ENCODE assay signal across 8 cellular contexts in genomic region chr3:119294889-119295769, GRCh38. TPM values are rescaled to one million over a fixed set of nuclear protein-coding genes. Genes with fewer than 3 reads are reported as not detected.
DNase-seq lines count a peak whose midpoint lies in the region; ATAC-seq lines count a peak whose summit lies in the region.

No MANE protein-coding gene starts in this region.

- POLR2A ChIA-PET in activated CD4-positive, alpha-beta memory T cell treated with anti-CD3 and anti-CD28 coated beads for 36 hours (lab: Charles Lee) = interaction anchor here (0.8 to 3.4 kb wide), 12 partner anchors 16 to 1049 kb away, joined by 3 to 45 read pairs (median 6); partner anchors contain the start of genes B4GALT4, COX17, POGLUT1 and TMEM39A

- H3K79me2 ChIP-seq in Karpas-422 (ENCODE audit: low read length) = no peaks in the 10 kb centered on the region

- no peak overlapping the region for H3K27ac ChIP-seq in Karpas-422 (ENCODE audit: low read length)
- H3K27ac ChIP-seq in muscle layer of colon (ENCODE audit: low read depth, low read length) = peak overlapping the region; percentile 81

- H3K9ac ChIP-seq in ES-I3 (ENCODE audit: low read depth, low read length) = peak overlapping the region; percentile 78
- peak overlapping the region; percentile 68 for H3K9ac ChIP-seq in Karpas-422 (ENCODE audit: low read length)
- H3K9ac ChIP-seq in endocrine pancreas (ENCODE audit: control insufficient read depth, insufficient read depth, low read length) = peak overlapping the region; percentile 54
- peak overlapping the region; percentile 67 for H3K9ac ChIP-seq in muscle layer of colon (ENCODE audit: low read length)

- H3K36me3 ChIP-seq in ES-I3 (ENCODE audit: insufficient read depth, low read length) (no peaks in the 10 kb centered on the region), Karpas-422 (ENCODE audit: insufficient read depth, low read length) (no peaks in the 10 kb centered on the region), endocrine pancreas (ENCODE audit: control insufficient read depth, insufficient read depth, low read length) (no peaks in the 10 kb centered on the region), muscle layer of colon (ENCODE audit: insufficient read depth, low read length) (peaks cover 6% of the 10 kb centered on the region)

- peaks cover 44% of the 10 kb centered on the region for H3K4me1 Mint-ChIP-seq in activated CD4-positive, alpha-beta memory T cell treated with anti-CD3 and anti-CD28 coated beads for 36 hours (ENCODE audit: low read depth)
- peaks cover 33 to 44% of the 10 kb centered on the region in 2 donors for H3K4me1 Mint-ChIP-seq in stimulated activated naive B cell treated with anti-CD40 and anti-IgM and Interleukin-4, amounts not matched to agents 10 μg/mL and 1 μg/mL and 100 μg/mL, for 72 hours

- H3K36me3 Mint-ChIP-seq in activated CD4-positive, alpha-beta memory T cell treated with anti-CD3 and anti-CD28 coated beads for 36 hours = peaks cover 5% of the 10 kb centered on the region
- peaks cover 2 to 14% of the 10 kb centered on the region in 2 donors for H3K36me3 Mint-ChIP-seq in stimulated activated naive B cell treated with anti-CD40 and anti-IgM and Interleukin-4, amounts not matched to agents 10 μg/mL and 1 μg/mL and 100 μg/mL, for 72 hours

- CTCF ChIA-PET in activated CD4-positive, alpha-beta memory T cell treated with anti-CD3 and anti-CD28 coated beads for 36 hours (lab: Charles Lee) = interaction anchor here (0.6 to 7.0 kb wide), 7 partner anchors 20 to 797 kb away, joined by 3 to 29 read pairs (median 5); partner anchors contain the start of gene B4GALT4

- H3K4me3 ChIP-seq in Karpas-422 (ENCODE audit: low read length) (peak overlapping the region; percentile 73), endocrine pancreas (ENCODE audit: control insufficient read depth, insufficient read depth, low read length) (peak overlapping the region; percentile 31), muscle layer of colon (ENCODE audit: low read depth in 1 of 2, low read length in 2 of 2) (peak overlapping the region; percentile 84 to 92)

- H3K9me3 Mint-ChIP-seq in activated CD4-positive, alpha-beta memory T cell treated with anti-CD3 and anti-CD28 coated beads for 36 hours = no peaks in the 10 kb centered on the region
- H3K9me3 Mint-ChIP-seq in stimulated activated naive B cell treated with anti-CD40 and anti-IgM and Interleukin-4, amounts not matched to agents 10 μg/mL and 1 μg/mL and 100 μg/mL, for 72 hours = no peaks in the 10 kb centered on the region

- H3K27me3 ChIP-seq in Karpas-422 (ENCODE audit: low read length) (no peaks in the 10 kb centered on the region), endocrine pancreas (ENCODE audit: control insufficient read depth, insufficient read depth, low read length) (no peaks in the 10 kb centered on the region), muscle layer of colon (ENCODE audit: control insufficient read depth in 1 of 2, insufficient read depth in 2 of 2, low read length in 2 of 2) (no peaks in the 10 kb centered on the region)

- peak; percentile 34 for ATAC-seq in GM21723 (IDR thresholded peaks at IDR 0.05; ENCODE audit: unreplicated experiment)
- peak; percentile 44 to 50 for ATAC-seq in stimulated activated naive B cell treated with anti-CD40 and anti-IgM and Interleukin-4, amounts not matched to agents 10 μg/mL and 1 μg/mL and 100 μg/mL, for 72 hours (replicated peaks)

- DNase-seq in Karpas-422 (peak; percentile 50), globus pallidus (ENCODE audit: low spot score) (no peak)
- DNase-seq in activated CD4-positive, alpha-beta memory T cell treated with anti-CD3 and anti-CD28 coated beads for 36 hours = peak; percentile 72
- DNase-seq in stimulated activated naive B cell treated with anti-CD40 and anti-IgM and Interleukin-4, amounts not matched to agents 10 μg/mL and 1 μg/mL and 100 μg/mL, for 72 hours = peak; percentile 23

- no peaks in the 10 kb centered on the region for H3K9me3 ChIP-seq in ES-I3 (ENCODE audit: control insufficient read depth, insufficient read depth, low read length)
- no peaks in the 10 kb centered on the region for H3K9me3 ChIP-seq in Karpas-422 (ENCODE audit: low read length)
- H3K9me3 ChIP-seq in endocrine pancreas (ENCODE audit: control insufficient read depth, low read length) = no peaks in the 10 kb centered on the region
- H3K9me3 ChIP-seq in muscle layer of colon (ENCODE audit: low read length) = no peaks in the 10 kb centered on the region

- H3K4me3 Mint-ChIP-seq in activated CD4-positive, alpha-beta memory T cell treated with anti-CD3 and anti-CD28 coated beads for 36 hours = peak overlapping the region; percentile 83
- H3K4me3 Mint-ChIP-seq in stimulated activated naive B cell treated with anti-CD40 and anti-IgM and Interleukin-4, amounts not matched to agents 10 μg/mL and 1 μg/mL and 100 μg/mL, for 72 hours = peak overlapping the region; percentile 90 to 94

- H3K27ac Mint-ChIP-seq in activated CD4-positive, alpha-beta memory T cell treated with anti-CD3 and anti-CD28 coated beads for 36 hours = peak overlapping the region; percentile 93
- H3K27ac Mint-ChIP-seq in stimulated activated naive B cell treated with anti-CD40 and anti-IgM and Interleukin-4, amounts not matched to agents 10 μg/mL and 1 μg/mL and 100 μg/mL, for 72 hours = peak overlapping the region; percentile 96

- H2AFZ ChIP-seq in Karpas-422 (ENCODE audit: low read length) = peak overlapping the region; percentile 95; the same call in 1 of the 2 replicates

- H3K27me3 Mint-ChIP-seq in activated CD4-positive, alpha-beta memory T cell treated with anti-CD3 and anti-CD28 coated beads for 36 hours = no peaks in the 10 kb centered on the region
- H3K27me3 Mint-ChIP-seq in stimulated activated naive B cell treated with anti-CD40 and anti-IgM and Interleukin-4, amounts not matched to agents 10 μg/mL and 1 μg/mL and 100 μg/mL, for 72 hours = peaks cover 0 to 9% of the 10 kb centered on the region in 2 donors

- no peaks in the 10 kb centered on the region for H3K9me2 ChIP-seq in Karpas-422 (replicated peaks; ENCODE audit: insufficient read depth, low read length)

- H3K4me2 ChIP-seq in Karpas-422 (ENCODE audit: low read depth, low read length, poor library complexity, severe bottlenecking) = peak overlapping the region; percentile 96

- intact Hi-C loops in activated CD4-positive, alpha-beta memory T cell treated with anti-CD3 and anti-CD28 coated beads for 36 hours (cut with micrococcal nuclease) = loop anchor here (1.0 to 10.0 kb wide), 10 partner anchors 28 to 1050 kb away; partner anchors contain the start of genes ADPRH, COX17, GSK3B and LRRC58

- no peaks in the 10 kb centered on the region for H4K20me1 ChIP-seq in Karpas-422 (ENCODE audit: insufficient read depth, low read depth, low read length)

- peaks cover 18% of the 10 kb centered on the region; the same call in 1 of the 2 replicates for H3K4me1 ChIP-seq in ES-I3 (ENCODE audit: insufficient read depth, low read length)
- H3K4me1 ChIP-seq in Karpas-422 (ENCODE audit: low read length) = peaks cover 25% of the 10 kb centered on the region
- peaks cover 3% of the 10 kb centered on the region for H3K4me1 ChIP-seq in endocrine pancreas (ENCODE audit: control insufficient read depth, insufficient read depth, low read length)
- peaks cover 21% of the 10 kb centered on the region for H3K4me1 ChIP-seq in muscle layer of colon (ENCODE audit: insufficient read depth, low read length)

RNA-seq across cellular contexts. Expression of gene ARHGAP31, which starts 0.9 kb away (rescaled TPM):
- 1.2 TPM in 1 of 2 replicates, not detected in the other for total RNA-seq in Karpas-422 (2014; rRNA removed; shearing (Covaris generic); ENCODE audit: low replicate concordance)
- 10 to 100 TPM; 10.8 to 11.4 TPM for total RNA-seq in activated CD4-positive, alpha-beta memory T cell treated with anti-CD3 and anti-CD28 coated beads for 36 hours

RNA-seq across cellular contexts. Expression of gene B4GALT4, which starts 54.5 kb away (rescaled TPM):
- 9.8 and 11.7 TPM in 2 replicates for total RNA-seq in Karpas-422 (2014; rRNA removed; shearing (Covaris generic); ENCODE audit: low replicate concordance)
- total RNA-seq in activated CD4-positive, alpha-beta memory T cell treated with anti-CD3 and anti-CD28 coated beads for 36 hours = 10 to 100 TPM; 13.5 to 14.2 TPM

Comparison
In these comparisons a context has a peak if more than half of its experiments do, and no peak if none do; other contexts are left out.
1. H3K4me3 ChIP-seq: peak in every context shown above with its lines; median percentile 88 in muscle layer of colon; 73 in Karpas-422; 31 in endocrine pancreas.